ENCODE assay signal across 13 cellular contexts in the genomic region with DNA sequence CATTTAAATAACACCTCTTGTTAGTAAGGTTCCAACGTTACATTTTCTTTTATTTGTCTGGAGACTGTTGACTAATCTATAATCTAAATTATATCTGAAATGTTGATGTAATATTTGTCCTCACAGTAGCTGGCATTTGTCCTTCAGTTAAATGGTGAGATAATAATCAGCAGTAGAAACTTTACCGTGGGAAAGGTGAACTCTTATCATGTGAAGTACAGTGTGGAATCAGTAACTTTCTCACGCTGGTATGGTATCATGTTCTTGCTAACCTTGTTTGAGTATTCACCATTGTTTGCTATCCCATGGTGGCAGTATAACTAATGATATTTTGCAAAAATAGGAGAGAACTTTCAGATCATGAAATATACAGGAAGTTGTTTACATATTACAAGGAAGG. TPM values are rescaled to one million over a fixed set of nuclear protein-coding genes. Genes with fewer than 3 reads are reported as not detected.
DNase-seq lines count a peak whose midpoint lies in the region; ATAC-seq and TF ChIP-seq lines count a peak whose summit lies in the region.
"Had no signal": no experiment of that assay in that cellular context is flagged by ENCODE, and none has a peak within 500 bp of the region (broad histone marks: within the 10 kb centered on the region; RNA-seq: fewer than 3 reads in every experiment).

No MANE protein-coding gene starts in this region.

- DNase-seq in GM13976 (ENCODE audit: low spot score) (peak; percentile 55), NAMALWA (ENCODE audit: low spot score) (peak; percentile 33), prostate gland (ENCODE audit: low spot score) (peak; percentile 32), nucleus accumbens (lab: John Stamatoyannopoulos, UW) (no peak)
- DNase-seq: activated naive CD8-positive, alpha-beta T cell treated with anti-CD3 and anti-CD28 coated beads for 36 hours; T-helper 9 cell had no signal

- H3K27ac Mint-ChIP-seq in dendritic cell treated with granulocyte-macrophage colony-stimulating factor and Interleukin-4, amounts not matched to agents 40 ng/mL and 50 ng/mL, for 4 days, result peak overlapping the region; percentile 52
- H3K27ac Mint-ChIP-seq: activated naive CD8-positive, alpha-beta T cell treated with anti-CD3 and anti-CD28 coated beads for 36 hours had no signal

- no peak overlapping the region for H3K4me3 ChIP-seq in prostate gland
- H3K4me3 ChIP-seq: thoracic aorta had no signal

- WGBS in prostate gland, result 36% methylated on average over 3 of the region's 3 CpGs

- TF ChIP-seq CTCF in GM13976 (IDR thresholded peaks at IDR 0.05; ENCODE audit: borderline replicate concordance, control extremely low read depth, extremely low read depth, insufficient read depth, missing control alignments) (no peak), prostate gland (IDR thresholded peaks at IDR 0.05) (peak in 1 of 4 experiments; percentile 5)

- intact Hi-C loops in dendritic cell treated with granulocyte-macrophage colony-stimulating factor and Interleukin-4, amounts not matched to agents 40 ng/mL and 50 ng/mL, for 4 days (cut with micrococcal nuclease), result loop anchor here (10.0 kb wide), 1 partner anchor 295 kb away; no protein-coding TSS in a partner anchor
- intact Hi-C loops in prostate gland (cut with DNase I), result no loop called here

- peaks cover 30% of the 10 kb centered on the region for H3K4me1 Mint-ChIP-seq in dendritic cell treated with granulocyte-macrophage colony-stimulating factor and Interleukin-4, amounts not matched to agents 40 ng/mL and 50 ng/mL, for 4 days (ENCODE audit: low read depth)

- no peaks in the 10 kb centered on the region for H3K36me3 ChIP-seq in prostate gland

- no peak for TF ChIP-seq POLR2A in prostate gland (IDR thresholded peaks at IDR 0.05)

- no peak for ATAC-seq in GM19035 (IDR thresholded peaks at IDR 0.05; ENCODE audit: unreplicated experiment)
- ATAC-seq in activated CD4-positive, CD25-positive, alpha-beta regulatory T cell treated with anti-CD3 and anti-CD28 coated beads, Interleukin-2, amount 50 U/mL, for 24 hours, result no peak

- H3K36me3 Mint-ChIP-seq in dendritic cell treated with granulocyte-macrophage colony-stimulating factor and Interleukin-4, amounts not matched to agents 40 ng/mL and 50 ng/mL, for 4 days (ENCODE audit: low read depth), result peaks cover 43% of the 10 kb centered on the region

- no peaks in the 10 kb centered on the region for H3K4me1 ChIP-seq in prostate gland (replicated peaks)

- in situ Hi-C loops in GM13976 (cut with MboI; ENCODE audit: low sequenced_read_pairs, unreplicated experiment), result no loop called here

- H3K9me3 Mint-ChIP-seq in dendritic cell treated with granulocyte-macrophage colony-stimulating factor and Interleukin-4, amounts not matched to agents 40 ng/mL and 50 ng/mL, for 4 days, result no peaks in the 10 kb centered on the region
- H3K9me3 Mint-ChIP-seq: activated naive CD8-positive, alpha-beta T cell treated with anti-CD3 and anti-CD28 coated beads for 36 hours had no signal

- H3K27me3 Mint-ChIP-seq in dendritic cell treated with granulocyte-macrophage colony-stimulating factor and Interleukin-4, amounts not matched to agents 40 ng/mL and 50 ng/mL, for 4 days, result no peaks in the 10 kb centered on the region
- H3K27me3 Mint-ChIP-seq: activated naive CD8-positive, alpha-beta T cell treated with anti-CD3 and anti-CD28 coated beads for 36 hours had no signal

- peak overlapping the region; percentile 45 for H3K27ac ChIP-seq in prostate gland
- H3K27ac ChIP-seq: thoracic aorta had no signal

- no peak overlapping the region for H3K4me3 Mint-ChIP-seq in dendritic cell treated with granulocyte-macrophage colony-stimulating factor and Interleukin-4, amounts not matched to agents 40 ng/mL and 50 ng/mL, for 4 days
- H3K4me3 Mint-ChIP-seq: activated naive CD8-positive, alpha-beta T cell treated with anti-CD3 and anti-CD28 coated beads for 36 hours had no signal

- H3K27me3 ChIP-seq in prostate gland (replicated peaks; ENCODE audit: insufficient read depth), result no peaks in the 10 kb centered on the region

- no peaks in the 10 kb centered on the region for H3K9me3 ChIP-seq in prostate gland
- H3K9me3 ChIP-seq: thoracic aorta had no signal

RNA-seq across cellular contexts. Expression of gene GMNN, which starts 4.7 kb away (rescaled TPM):
- 100 to 1,000 TPM in 1 of 2 donors, 1 to 10 TPM in 1; 9.0 to 129 TPM for total RNA-seq in prostate gland

RNA-seq across cellular contexts. Expression of gene ARMH2, which starts 19.3 kb away (rescaled TPM):
- total RNA-seq in prostate gland, result not detected
- total RNA-seq: activated naive CD8-positive, alpha-beta T cell treated with anti-CD3 and anti-CD28 coated beads for 36 hours; cerebellum; RPMI7951; skeletal muscle tissue; thoracic aorta had no signal

Comparison
In these comparisons a context has a peak if more than half of its experiments do, and no peak if none do; other contexts are left out.
1. DNase-seq: peak in GM13976 (single experiment), NAMALWA (single experiment) and prostate gland (single experiment); none in nucleus accumbens (0 of 56).